10 cellular contexts compared by ENCODE assay signal in the genomic region with DNA sequence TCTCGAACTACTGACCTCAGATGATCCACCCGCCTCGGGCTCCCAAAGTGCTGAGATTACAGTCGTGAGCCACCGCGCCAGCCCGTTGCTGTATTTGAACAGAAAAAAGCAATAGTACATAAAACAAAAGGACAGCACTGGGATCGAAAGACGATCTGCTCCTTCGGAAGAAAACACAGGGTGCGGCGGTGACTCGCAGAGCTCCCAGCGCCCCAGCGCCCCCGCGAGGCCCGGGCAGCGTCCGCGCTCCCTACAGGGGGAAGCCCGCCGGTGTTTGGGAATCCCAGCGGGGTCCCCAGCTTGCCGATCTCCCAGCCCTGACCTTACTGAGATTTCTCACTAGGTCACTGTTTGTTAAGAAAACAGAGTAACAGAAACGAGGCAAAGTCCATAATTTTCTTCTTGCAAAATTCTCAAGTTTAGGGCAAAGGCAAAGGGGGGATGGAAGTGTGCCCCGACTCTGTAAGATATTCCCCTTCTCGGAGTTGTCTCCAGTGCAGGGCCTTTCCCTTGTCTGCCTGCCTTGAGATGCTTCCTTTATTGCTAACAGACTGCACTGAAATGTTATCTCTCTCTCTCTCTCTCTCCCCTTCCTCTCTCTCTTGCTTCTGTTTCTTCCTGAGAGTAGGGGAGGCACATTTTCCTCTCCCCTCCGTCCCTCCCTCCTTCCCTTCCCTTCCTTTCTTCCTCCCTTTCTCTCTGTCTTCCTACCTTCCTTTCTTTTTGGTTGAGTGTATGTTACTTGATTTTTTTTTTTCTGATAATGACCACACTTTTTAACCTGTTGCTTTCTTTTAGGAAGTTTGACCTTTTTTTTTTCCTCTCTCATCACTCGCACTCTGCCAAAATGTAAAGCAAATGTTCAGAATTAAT.
A peak's percentile ranks its signal among the peaks of the same experiment; 100 is the strongest.
DNase-seq lines count a peak whose midpoint lies in the region; ATAC-seq, FAIRE-seq and TF ChIP-seq lines count a peak whose summit lies in the region.
"Had no signal": no experiment of that assay in that cellular context is flagged by ENCODE, and none has a peak within 500 bp of the region (broad histone marks: within the 10 kb centered on the region; RNA-seq: fewer than 3 reads in every experiment).

No MANE protein-coding gene starts in this region.

- in situ Hi-C loops in K562 (cut with MboI) = no loop called here

- H3K36me3 ChIP-seq in ACC112 (ENCODE audit: insufficient read depth, low read length) (no peaks in the 10 kb centered on the region), K562 (ENCODE audit: control insufficient read depth, insufficient read depth, low read length) (no peaks in the 10 kb centered on the region), small intestine (ENCODE audit: control insufficient read depth in 2 of 2, insufficient read depth in 2 of 2, low read length in 2 of 2) (no peaks in the 10 kb centered on the region)

- H2AFZ ChIP-seq in ACC112 (ENCODE audit: low read length, unreplicated experiment) (peak overlapping the region; percentile 73), K562 (ENCODE audit: low read depth, low read length) (peak overlapping the region; percentile 51; the same call in 1 of the 2 replicates)

- H3K9me3 ChIP-seq in K562 (replicated peaks; ENCODE audit: control insufficient read depth, insufficient read depth, low read depth, low read length) (no peaks in the 10 kb centered on the region), small intestine (ENCODE audit: control insufficient read depth, low read depth) (no peaks in the 10 kb centered on the region)

- DNase-seq in NCI-H69 (lab: John Stamatoyannopoulos, UW) (peak; percentile 93), K562 (ENCODE audit: extremely low read depth in 1 of 4, low spot score in 3 of 4) (peak; percentile 12 to 49 (median 22)), iPS-NIHi7 (ENCODE audit: extremely low spot score) (peak; percentile 88), small intestine (peak; percentile 1), COLO668 (lab: John Stamatoyannopoulos, UW; ENCODE audit: unreplicated experiment) (no peak)

- H3K9ac ChIP-seq in K562 (ENCODE audit: insufficient read depth in 1 of 2, low read depth in 2 of 2, low read length in 2 of 2) = no peak overlapping the region; a peak in 1 of 4 replicates

- CTCF ChIA-PET in K562 (lab: Yijun Ruan, JAX; ENCODE audit: low intra/inter-chr PET ratio) = no interaction called here

- ATAC-seq in GM19351 (IDR thresholded peaks at IDR 0.05; ENCODE audit: unreplicated experiment) (peak; percentile 78), K562 (peak; percentile 96), HG03521 (IDR thresholded peaks at IDR 0.05; ENCODE audit: unreplicated experiment) (no peak)

- H3K4me2 ChIP-seq in K562 (ENCODE audit: insufficient read depth, low read length) = peak overlapping the region; percentile 46

- no peak for TF ChIP-seq EP300 in K562 (IDR thresholded peaks at IDR 0.05; ENCODE audit: low read length)

- peak overlapping the region; percentile 46 for H3K27ac ChIP-seq in ACC112 (ENCODE audit: low read depth, low read length)
- H3K27ac ChIP-seq in K562 (ENCODE audit: extremely low read depth, low read depth, low read length) = no peak overlapping the region
- no peak overlapping the region for H3K27ac ChIP-seq in small intestine (ENCODE audit: low read depth in 1 of 2, low read length in 1 of 2)

- intact Hi-C loops in K562 (cut with micrococcal nuclease) = loop anchor here (10.0 kb wide), 1 partner anchor 154 kb away; no protein-coding TSS in a partner anchor

- no peak for FAIRE-seq in K562 (lab: Jason Lieb, UNC)
- FAIRE-seq in small intestine (lab: Jason Lieb, UNC) = no peak
- FAIRE-seq: colon, GM18507 had no signal

- peak; percentile 47 to 73 (median 55); a peak in 5 of 6 replicates for TF ChIP-seq CTCF in K562 (IDR thresholded peaks at IDR 0.05 in 2 of 3, conservative IDR thresholded peaks at IDR 0.05 in 1 of 3; ENCODE audit: insufficient read depth in 2 of 3, low read depth in 1 of 3, low read length in 3 of 3)

- no peaks in the 10 kb centered on the region for H3K9me1 ChIP-seq in K562 (ENCODE audit: control insufficient read depth, insufficient read depth, low read length)

- TF ChIP-seq POLR2A in K562 (conservative IDR thresholded peaks at IDR 0.05) = no peak

- H3K27me3 ChIP-seq in ACC112 (ENCODE audit: insufficient read depth, low read length) (no peaks in the 10 kb centered on the region), K562 (ENCODE audit: control insufficient read depth in 2 of 2, insufficient read depth in 2 of 2, low read length in 2 of 2) (peaks cover 13 to 20% of the 10 kb centered on the region in 2 experiments; a peak in 4 of 5 replicates), small intestine (ENCODE audit: control insufficient read depth in 2 of 2, insufficient read depth in 2 of 2, low read length in 2 of 2) (no peaks in the 10 kb centered on the region)

- H3K4me3 ChIP-seq in ACC112 (ENCODE audit: low read depth, low read length) (peak overlapping the region; percentile 67), K562 (0 out of 2 replicates have a peak overlapping the region, but pooled peaks have one; percentile 18), small intestine (ENCODE audit: low read depth in 1 of 2, low read length in 2 of 2) (no peak overlapping the region)

- BruUV-seq in K562 (replicated peaks; lab: Mats Ljungman, UMichigan) = no TSS peak

- no peaks in the 10 kb centered on the region for H3K79me2 ChIP-seq in ACC112 (ENCODE audit: control insufficient read depth, insufficient read depth, low read length, unreplicated experiment)
- H3K79me2 ChIP-seq in K562 (ENCODE audit: control insufficient read depth, insufficient read depth, low read length) = no peaks in the 10 kb centered on the region

- 0% methylated on average over 25 of the region's 30 CpGs for WGBS in K562 (ENCODE audit: insufficient coverage, low coverage, missing lambda C conversion rate)
- WGBS in small intestine, 3 donors = 9 to 11% (median 10%) methylated on average over 28 to 30 of the region's 30 CpGs

- TF ChIP-seq RAD21 in K562 (CRISPR knock-in tag; conservative IDR thresholded peaks at IDR 0.05 in 1 of 2, IDR thresholded peaks at IDR 0.05 in 1 of 2) = peak in 1 of 2 experiments; percentile 64; a peak in 2 of 4 replicates

- no peaks in the 10 kb centered on the region; the same call in 1 of the 2 replicates for H4K20me1 ChIP-seq in K562 (replicated peaks; ENCODE audit: control insufficient read depth, insufficient read depth, low read length)

- POLR2A ChIA-PET in K562 (lab: Yijun Ruan, JAX) = no interaction called here

- H3K4me1 ChIP-seq in ACC112 (ENCODE audit: control insufficient read depth, insufficient read depth, low read length, unreplicated experiment) = peaks cover 50% of the 10 kb centered on the region
- H3K4me1 ChIP-seq in K562 (replicated peaks in 1 of 2; ENCODE audit: control insufficient read depth in 2 of 2, insufficient read depth in 2 of 2, low read length in 2 of 2) = peaks cover 0 to 9% of the 10 kb centered on the region in 2 experiments; a peak in 2 of 5 replicates
- no peaks in the 10 kb centered on the region for H3K4me1 ChIP-seq in small intestine (ENCODE audit: control insufficient read depth in 2 of 2, insufficient read depth in 1 of 2, low read depth in 1 of 2, low read length in 1 of 2)

TF ChIP-seq in K562, 482 proteins besides CTCF, POLR2A, EP300 and RAD21 (continues in another document):
- TF ChIP-seq POLR3G (IDR thresholded peaks at IDR 0.05; ENCODE audit: extremely low read depth, insufficient read length, insufficient replicate concordance) (no peak), FOXJ2 (tag; IDR thresholded peaks at IDR 0.05) (no peak), HDAC6 (IDR thresholded peaks at IDR 0.05; ENCODE audit: low read depth, low read length) (no peak), NR3C1 (CRISPR knock-in tag; IDR thresholded peaks at IDR 0.05) (no peak), NR2F6 (CRISPR knock-in tag; IDR thresholded peaks at IDR 0.05) (no peak), BMI1 (IDR thresholded peaks at IDR 0.05; ENCODE audit: low read length) (0 out of 2 replicates have a peak, but pooled peaks have one; percentile 8), STAG1 (CRISPR knock-in tag; IDR thresholded peaks at IDR 0.05; ENCODE audit: borderline replicate concordance) (peak; percentile 21; the same call in 1 of the 2 replicates), COPS2 (conservative IDR thresholded peaks at IDR 0.05) (no peak), KDM4B (IDR thresholded peaks at IDR 0.05; ENCODE audit: borderline replicate concordance in 2 of 2, low read depth in 1 of 2) (no peak), MED1 (CRISPR knock-in tag; IDR thresholded peaks at IDR 0.05; ENCODE audit: borderline replicate concordance) (no peak), IRF1 (CRISPR knock-in tag; IDR thresholded peaks at IDR 0.05; ENCODE audit: borderline replicate concordance) (no peak)
- TF ChIP-seq, protein P1, sequence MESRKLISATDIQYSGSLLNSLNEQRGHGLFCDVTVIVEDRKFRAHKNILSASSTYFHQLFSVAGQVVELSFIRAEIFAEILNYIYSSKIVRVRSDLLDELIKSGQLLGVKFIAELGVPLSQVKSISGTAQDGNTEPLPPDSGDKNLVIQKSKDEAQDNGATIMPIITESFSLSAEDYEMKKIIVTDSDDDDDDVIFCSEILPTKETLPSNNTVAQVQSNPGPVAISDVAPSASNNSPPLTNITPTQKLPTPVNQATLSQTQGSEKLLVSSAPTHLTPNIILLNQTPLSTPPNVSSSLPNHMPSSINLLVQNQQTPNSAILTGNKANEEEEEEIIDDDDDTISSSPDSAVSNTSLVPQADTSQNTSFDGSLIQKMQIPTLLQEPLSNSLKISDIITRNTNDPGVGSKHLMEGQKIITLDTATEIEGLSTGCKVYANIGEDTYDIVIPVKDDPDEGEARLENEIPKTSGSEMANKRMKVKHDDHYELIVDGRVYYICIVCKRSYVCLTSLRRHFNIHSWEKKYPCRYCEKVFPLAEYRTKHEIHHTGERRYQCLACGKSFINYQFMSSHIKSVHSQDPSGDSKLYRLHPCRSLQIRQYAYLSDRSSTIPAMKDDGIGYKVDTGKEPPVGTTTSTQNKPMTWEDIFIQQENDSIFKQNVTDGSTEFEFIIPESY (CRISPR knock-in tag; IDR thresholded peaks at IDR 0.05) = no peak
- TF ChIP-seq, protein P2, sequence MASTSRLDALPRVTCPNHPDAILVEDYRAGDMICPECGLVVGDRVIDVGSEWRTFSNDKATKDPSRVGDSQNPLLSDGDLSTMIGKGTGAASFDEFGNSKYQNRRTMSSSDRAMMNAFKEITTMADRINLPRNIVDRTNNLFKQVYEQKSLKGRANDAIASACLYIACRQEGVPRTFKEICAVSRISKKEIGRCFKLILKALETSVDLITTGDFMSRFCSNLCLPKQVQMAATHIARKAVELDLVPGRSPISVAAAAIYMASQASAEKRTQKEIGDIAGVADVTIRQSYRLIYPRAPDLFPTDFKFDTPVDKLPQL (IDR thresholded peaks at IDR 0.05; ENCODE audit: extremely low read depth, insufficient read length) = no peak

Comparison
In these comparisons a context has a peak if more than half of its experiments do, and no peak if none do; other contexts are left out.
1. H3K4me3 ChIP-seq: peak in ACC112 (single experiment) and K562 (single experiment); none in small intestine (0 of 2).